Comparison of ENCODE assay signal across 8 cellular contexts in genomic region chr22:17243524-17243923, GRCh38. TPM values are rescaled to one million over a fixed set of nuclear protein-coding genes. Genes with fewer than 3 reads are reported as not detected.
DNase-seq lines count a peak whose midpoint lies in the region; ATAC-seq and TF ChIP-seq lines count a peak whose summit lies in the region.

No MANE protein-coding gene starts in this region.

- H3K4me3 ChIP-seq in KMS-11 (IDR thresholded peaks at IDR 0.05; ENCODE audit: insufficient read depth, low read depth, low read length) (no peak overlapping the region), esophagus squamous epithelium (no peak overlapping the region), lower leg skin (ENCODE audit: low read depth, poor library complexity, severe bottlenecking) (no peak overlapping the region), MG63 (no peak overlapping the region)

- H3K79me2 ChIP-seq in KMS-11 (ENCODE audit: insufficient read depth, low read depth), result no peaks in the 10 kb centered on the region

- peak; percentile 22 for TF ChIP-seq POLR2A in GM18505 (IDR thresholded peaks at IDR 0.05; ENCODE audit: borderline replicate concordance, extremely low read depth, insufficient read depth, insufficient read length)
- no peak for TF ChIP-seq POLR2A in esophagus squamous epithelium (IDR thresholded peaks at IDR 0.05)
- no peak for TF ChIP-seq POLR2A in lower leg skin (IDR thresholded peaks at IDR 0.05)

- peaks cover 21% of the 10 kb centered on the region for H3K4me1 ChIP-seq in KMS-11 (ENCODE audit: low read depth, poor library complexity, severe bottlenecking)
- peaks cover 0 to 6% (median 5%) of the 10 kb centered on the region in 3 donors for H3K4me1 ChIP-seq in esophagus squamous epithelium

- 28 to 57% methylated on average over 4 of the region's 6 CpGs for WGBS in esophagus squamous epithelium, 2 donors
- 64 to 71% methylated on average over 6 of the region's 6 CpGs for WGBS in lower leg skin, 2 donors

- H3K36me3 ChIP-seq in KMS-11 (ENCODE audit: insufficient read depth) (no peaks in the 10 kb centered on the region), esophagus squamous epithelium (no peaks in the 10 kb centered on the region), MG63 (no peaks in the 10 kb centered on the region)

- H3K27ac ChIP-seq in KMS-11 (peak overlapping the region; percentile 48), esophagus squamous epithelium (peak overlapping the region in 3 of 4 donors; percentile 49 to 70 (median 57))

- no peak overlapping the region; the same call in 1 of the 2 replicates for H3K9ac ChIP-seq in KMS-11

- H3K9me3 ChIP-seq in esophagus squamous epithelium (no peaks in the 10 kb centered on the region), MG63 (no peaks in the 10 kb centered on the region)

- no peak overlapping the region; the same call in 1 of the 2 replicates for H2AFZ ChIP-seq in KMS-11 (ENCODE audit: low read depth)

- no peaks in the 10 kb centered on the region for H4K20me1 ChIP-seq in KMS-11 (ENCODE audit: insufficient read depth)

- intact Hi-C loops in esophagus squamous epithelium (cut with DNase I), result no loop called here
- intact Hi-C loops in lower leg skin (cut with DNase I; ENCODE audit: low total_unique reads), result no loop called here

- H3K4me2 ChIP-seq in KMS-11, result peak overlapping the region; percentile 22; the same call in 1 of the 2 replicates

- TF ChIP-seq CTCF in KMS-11 (conservative IDR thresholded peaks at IDR 0.05; ENCODE audit: low read depth, low read length) (no peak), esophagus squamous epithelium (IDR thresholded peaks at IDR 0.05) (no peak), lower leg skin (IDR thresholded peaks at IDR 0.05) (no peak)

- DNase-seq in esophagus squamous epithelium (lab: John Stamatoyannopoulos, UW) (no peak), NCI-H1417 treated with DMSO at 0.1 percent for 48 hours (lab: John Stamatoyannopoulos, UW) (no peak), NCI-H446 treated with DMSO at 0.1 percent for 48 hours (lab: John Stamatoyannopoulos, UW) (no peak), lower leg skin (ENCODE audit: low spot score in 2 of 2) (no peak), MG63 (no peak)

- H3K27me3 ChIP-seq in KMS-11 (ENCODE audit: insufficient read depth, low read depth) (no peaks in the 10 kb centered on the region), esophagus squamous epithelium (no peaks in the 10 kb centered on the region), MG63 (no peaks in the 10 kb centered on the region)

- ATAC-seq in GM18505 (IDR thresholded peaks at IDR 0.05; ENCODE audit: unreplicated experiment) (peak; percentile 75), GM21528 (IDR thresholded peaks at IDR 0.05; ENCODE audit: low FRiP score, unreplicated experiment) (peak; percentile 79)

RNA-seq across cellular contexts. Expression of gene ADA2, which starts 24.3 kb away (rescaled TPM):
- total RNA-seq in esophagus squamous epithelium (10 to 100 TPM in 1 of 4 donors, 1 to 10 TPM in 3; 1.3 to 11.1 (median 5.3) TPM), lower leg skin (1 to 10 TPM; 2.1 to 7.7 (median 4.6) TPM)
- not detected in 2 replicates for total RNA-seq in MG63 (2014; rRNA removed; shearing (Covaris generic); ENCODE audit: low replicate concordance)
